ENCODE assay signal across 22 cellular contexts in the genomic region with DNA sequence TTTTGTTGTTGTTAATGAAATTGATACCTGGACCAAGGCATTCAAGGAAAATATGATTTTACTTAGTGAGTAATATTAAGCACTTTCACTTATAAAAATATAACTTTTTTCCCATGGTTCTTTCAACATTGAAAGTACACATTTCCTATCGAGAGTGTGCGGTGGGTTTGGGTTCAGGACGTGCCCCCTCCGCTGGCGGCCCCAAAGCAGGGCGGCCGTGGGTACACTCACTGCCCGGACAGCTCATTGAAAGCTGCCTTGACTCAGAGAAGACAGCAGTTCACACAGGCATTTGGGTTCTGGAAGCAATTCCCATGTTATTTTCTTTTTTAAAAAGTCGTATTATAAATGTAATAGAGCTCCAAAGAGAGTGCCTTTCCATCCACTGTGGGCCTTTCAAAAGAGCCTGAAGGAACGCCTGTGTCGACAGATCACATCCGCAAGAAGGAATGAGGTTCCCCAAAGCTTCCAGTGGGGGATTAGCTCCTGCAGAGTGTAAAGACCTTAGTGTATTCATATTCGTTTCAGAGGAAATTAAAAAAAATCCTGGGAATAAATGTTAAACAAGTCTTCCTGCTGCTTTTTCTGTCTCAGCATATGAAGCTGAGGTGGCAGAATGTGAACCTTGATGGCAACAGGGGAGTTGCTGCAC.
"Had no signal": no experiment of that assay in that cellular context is flagged by ENCODE, and none has a peak within 500 bp of the region (broad histone marks: within the 10 kb centered on the region; RNA-seq: fewer than 3 reads in every experiment).

No MANE protein-coding gene starts in this region.

- H3K9me3 ChIP-seq: gastrocnemius medialis, left lung, ovary, psoas muscle, sigmoid colon, spleen, vagina had no signal

- H3K4me3 ChIP-seq: gastrocnemius medialis, left lung, ovary, psoas muscle, sigmoid colon, spleen, vagina had no signal

- H3K36me3 Mint-ChIP-seq: naive thymus-derived CD8-positive, alpha-beta T cell; stimulated activated memory B cell treated with anti-CD40 and anti-IgM and Interleukin-4, amounts not matched to agents 10 μg/mL and 1 μg/mL and 100 μg/mL, for 72 hours had no signal

- H3K36me3 ChIP-seq: gastrocnemius medialis, left lung, ovary, sigmoid colon, spleen, vagina had no signal

- H3K4me1 ChIP-seq: gastrocnemius medialis, left lung, psoas muscle, spleen had no signal

- H3K4me1 Mint-ChIP-seq: stimulated activated memory B cell treated with anti-CD40 and anti-IgM and Interleukin-4, amounts not matched to agents 10 μg/mL and 1 μg/mL and 100 μg/mL, for 72 hours had no signal

- H3K9me3 Mint-ChIP-seq: stimulated activated memory B cell treated with anti-CD40 and anti-IgM and Interleukin-4, amounts not matched to agents 10 μg/mL and 1 μg/mL and 100 μg/mL, for 72 hours had no signal

- H3K27me3 ChIP-seq: gastrocnemius medialis, left lung, ovary, sigmoid colon, vagina had no signal

- H3K27ac Mint-ChIP-seq: effector memory CD8-positive, alpha-beta T cell; naive thymus-derived CD8-positive, alpha-beta T cell; nephron progenitor cell; stimulated activated memory B cell treated with anti-CD40 and anti-IgM and Interleukin-4, amounts not matched to agents 10 μg/mL and 1 μg/mL and 100 μg/mL, for 72 hours had no signal

- ATAC-seq: effector memory CD8-positive, alpha-beta T cell; gastrocnemius medialis; left lung; naive thymus-derived CD8-positive, alpha-beta T cell; psoas muscle; right cardiac atrium; stimulated activated naive CD8-positive, alpha-beta T cell treated with anti-CD3 and anti-CD28 coated beads, Interleukin-15, Interleukin-2, amounts not matched to agents 100 U/mL and 50 U/mL, for 24 hours had no signal

- H3K4me3 Mint-ChIP-seq: effector memory CD8-positive, alpha-beta T cell; naive thymus-derived CD8-positive, alpha-beta T cell; nephron progenitor cell; stimulated activated memory B cell treated with anti-CD40 and anti-IgM and Interleukin-4, amounts not matched to agents 10 μg/mL and 1 μg/mL and 100 μg/mL, for 72 hours had no signal

- H3K27ac ChIP-seq: gastrocnemius medialis, left lung, ovary, psoas muscle, spleen, vagina had no signal

- DNase-seq: cortex of kidney; effector memory CD8-positive, alpha-beta T cell; gastrocnemius medialis; head of caudate nucleus; hippocampal formation; left cardiac atrium; left lung; mesendoderm; naive thymus-derived CD8-positive, alpha-beta T cell; nephron progenitor cell; occipital lobe; ovary; posterior cingulate gyrus; psoas muscle; right cardiac atrium; sigmoid colon; spleen; stimulated activated CD4-positive, alpha-beta T cell treated with anti-CD3 and anti-CD28 coated beads, Interleukin-4, amount 100 ng/mL, for 4 hours; stimulated activated naive CD8-positive, alpha-beta T cell treated with anti-CD3 and anti-CD28 coated beads, Interleukin-15, Interleukin-2, amounts not matched to agents 100 U/mL and 50 U/mL, for 24 hours; trophoblast cell had no signal
